ENCODE assay signal across 27 cellular contexts in the genomic region with DNA sequence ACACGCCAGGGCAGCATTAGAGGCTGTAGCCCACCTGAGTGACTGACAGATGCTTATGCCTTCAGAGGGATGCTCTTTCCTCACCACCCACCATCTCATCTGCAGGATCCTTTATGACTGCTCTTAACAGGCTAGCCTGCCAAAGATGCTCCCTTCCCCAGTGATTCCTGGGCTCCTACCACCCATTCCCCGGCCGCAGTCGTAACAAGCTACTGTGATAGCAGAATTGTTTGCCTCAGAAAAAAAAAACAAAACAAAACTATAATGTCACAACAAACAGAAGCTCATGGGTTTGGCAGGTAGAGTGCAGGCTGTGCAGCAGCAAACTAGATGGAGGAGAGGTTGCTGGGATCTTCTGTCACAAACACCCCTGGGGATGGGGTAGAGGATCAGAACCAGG.
"Had no signal": no experiment of that assay in that cellular context is flagged by ENCODE, and none has a peak within 500 bp of the region (broad histone marks: within the 10 kb centered on the region; RNA-seq: fewer than 3 reads in every experiment).

No MANE protein-coding gene starts in this region.

- H3K36me3 ChIP-seq: neutrophil, pancreas, right lobe of liver, sigmoid colon, stomach, suprapubic skin, tibial artery, transverse colon, upper lobe of left lung, vagina had no signal

- H3K4me1 Mint-ChIP-seq: naive B cell; naive thymus-derived CD8-positive, alpha-beta T cell; stimulated activated effector memory CD8-positive, alpha-beta T cell treated with anti-CD3 and anti-CD28 coated beads, Interleukin-12 subunit alpha, Interleukin-12 subunit beta, amount 100 ng/mL, for 72 hours; stimulated activated naive B cell treated with anti-CD40 and anti-IgM and Interleukin-4, amounts not matched to agents 10 μg/mL and 1 μg/mL and 100 μg/mL, for 72 hours had no signal

- H3K4me3 Mint-ChIP-seq: naive B cell; naive thymus-derived CD8-positive, alpha-beta T cell; natural killer cell treated with Interleukin-12 subunit alpha and Interleukin-12 subunit beta and Interleukin-15 and Interleukin-18, amount 100 ng/mL, for 72 hours; nephron progenitor cell; stimulated activated effector memory CD8-positive, alpha-beta T cell treated with anti-CD3 and anti-CD28 coated beads, Interleukin-12 subunit alpha, Interleukin-12 subunit beta, amount 100 ng/mL, for 72 hours; stimulated activated naive B cell treated with anti-CD40 and anti-IgM and Interleukin-4, amounts not matched to agents 10 μg/mL and 1 μg/mL and 100 μg/mL, for 72 hours; stimulated activated naive CD8-positive, alpha-beta T cell treated with anti-CD3 and anti-CD28 coated beads, Interleukin-15, Interleukin-2, amounts not matched to agents 100 ng/mL and 50 ng/mL, for 24 hours had no signal

- H3K9me3 Mint-ChIP-seq: naive thymus-derived CD8-positive, alpha-beta T cell; natural killer cell treated with Interleukin-12 subunit alpha and Interleukin-12 subunit beta and Interleukin-15 and Interleukin-18, amount 100 ng/mL, for 72 hours; nephron progenitor cell; stimulated activated effector memory CD8-positive, alpha-beta T cell treated with anti-CD3 and anti-CD28 coated beads, Interleukin-12 subunit alpha, Interleukin-12 subunit beta, amount 100 ng/mL, for 72 hours; stimulated activated naive CD8-positive, alpha-beta T cell treated with anti-CD3 and anti-CD28 coated beads, Interleukin-15, Interleukin-2, amounts not matched to agents 100 ng/mL and 50 ng/mL, for 24 hours had no signal

- H3K36me3 Mint-ChIP-seq: naive B cell; naive thymus-derived CD8-positive, alpha-beta T cell; natural killer cell treated with Interleukin-12 subunit alpha and Interleukin-12 subunit beta and Interleukin-15 and Interleukin-18, amount 100 ng/mL, for 72 hours; stimulated activated effector memory CD8-positive, alpha-beta T cell treated with anti-CD3 and anti-CD28 coated beads, Interleukin-12 subunit alpha, Interleukin-12 subunit beta, amount 100 ng/mL, for 72 hours; stimulated activated naive B cell treated with anti-CD40 and anti-IgM and Interleukin-4, amounts not matched to agents 10 μg/mL and 1 μg/mL and 100 μg/mL, for 72 hours had no signal

- H3K4me1 ChIP-seq: pancreas, right lobe of liver, suprapubic skin, testis, transverse colon, upper lobe of left lung, vagina had no signal

- H3K4me3 ChIP-seq: pancreas, psoas muscle, right lobe of liver, sigmoid colon, stomach, suprapubic skin, testis, tibial artery, transverse colon, upper lobe of left lung, vagina had no signal

- H3K27ac Mint-ChIP-seq: naive B cell; naive thymus-derived CD8-positive, alpha-beta T cell; natural killer cell treated with Interleukin-12 subunit alpha and Interleukin-12 subunit beta and Interleukin-15 and Interleukin-18, amount 100 ng/mL, for 72 hours; nephron progenitor cell; stimulated activated effector memory CD8-positive, alpha-beta T cell treated with anti-CD3 and anti-CD28 coated beads, Interleukin-12 subunit alpha, Interleukin-12 subunit beta, amount 100 ng/mL, for 72 hours; stimulated activated naive B cell treated with anti-CD40 and anti-IgM and Interleukin-4, amounts not matched to agents 10 μg/mL and 1 μg/mL and 100 μg/mL, for 72 hours; stimulated activated naive CD8-positive, alpha-beta T cell treated with anti-CD3 and anti-CD28 coated beads, Interleukin-15, Interleukin-2, amounts not matched to agents 100 ng/mL and 50 ng/mL, for 24 hours had no signal

- H3K27me3 ChIP-seq: pancreas, right lobe of liver, sigmoid colon, suprapubic skin, testis, tibial artery, upper lobe of left lung, vagina had no signal

- DNase-seq: naive B cell; naive thymus-derived CD8-positive, alpha-beta T cell; nephron progenitor cell; nucleus accumbens; pancreas; psoas muscle; right cardiac atrium; right lobe of liver; sigmoid colon; small intestine; stimulated activated CD4-positive, alpha-beta T cell treated with anti-CD3 and anti-CD28 coated beads, Interleukin-15, amount 100 ng/mL, for 24 hours; stimulated activated CD4-positive, alpha-beta T cell treated with anti-CD3 and anti-CD28 coated beads, Interleukin-2, amount 100 ng/mL, for 24 hours; stimulated activated CD4-positive, alpha-beta T cell treated with anti-CD3 and anti-CD28 coated beads, Interleukin-2, amount 100 ng/mL, for 48 hours; stimulated activated CD4-positive, alpha-beta T cell treated with anti-CD3 and anti-CD28 coated beads, Interleukin-4, amount 100 ng/mL, for 24 hours; stimulated activated naive B cell treated with anti-CD40 and anti-IgM and Interleukin-4, amounts not matched to agents 10 μg/mL and 1 μg/mL and 100 μg/mL, for 72 hours; stimulated activated naive CD4-positive, alpha-beta T cell treated with Interleukin-2 at 50 U/mL for 16 hours; stomach; testis; tibial artery; transverse colon; upper lobe of left lung had no signal

- H3K27ac ChIP-seq: neutrophil, pancreas, psoas muscle, right lobe of liver, sigmoid colon, stomach, suprapubic skin, testis, tibial artery, transverse colon, upper lobe of left lung, vagina had no signal

- H3K9me3 ChIP-seq: neutrophil, pancreas, psoas muscle, right lobe of liver, sigmoid colon, stomach, suprapubic skin, testis, tibial artery, transverse colon, upper lobe of left lung, vagina had no signal

- ATAC-seq: naive thymus-derived CD8-positive, alpha-beta T cell; natural killer cell treated with Interleukin-12 subunit alpha and Interleukin-12 subunit beta and Interleukin-15 and Interleukin-18, amount 100 ng/mL, for 72 hours; psoas muscle; right cardiac atrium; right lobe of liver; stimulated activated effector memory CD8-positive, alpha-beta T cell treated with anti-CD3 and anti-CD28 coated beads, Interleukin-12 subunit alpha, Interleukin-12 subunit beta, amount 100 ng/mL, for 72 hours; stimulated activated naive B cell treated with anti-CD40 and anti-IgM and Interleukin-4, amounts not matched to agents 10 μg/mL and 1 μg/mL and 100 μg/mL, for 72 hours had no signal
